28 cellular contexts compared by ENCODE assay signal in genomic region chr13:32092471-32092870, GRCh38.
"Had no signal": no experiment of that assay in that cellular context is flagged by ENCODE, and none has a peak within 500 bp of the region (broad histone marks: within the 10 kb centered on the region; RNA-seq: fewer than 3 reads in every experiment).

No MANE protein-coding gene starts in this region.

- H3K9me3 ChIP-seq: ascending aorta, breast epithelium had no signal

- FAIRE-seq: TTC549 had no signal

- H3K4me1 ChIP-seq: breast epithelium had no signal

- H3K4me3 ChIP-seq: ascending aorta, breast epithelium had no signal

- ATAC-seq: activated CD8-positive, alpha-beta memory T cell treated with anti-CD3 and anti-CD28 coated beads, Interleukin-2, amount 10 ng/mL, durations not matched to agents 7 days and 5 days; activated CD8-positive, alpha-beta T cell treated with anti-CD3 and anti-CD28 coated beads, Interleukin-2, amount 10 ng/mL, durations not matched to agents 7 days and 5 days; activated naive CD8-positive, alpha-beta T cell treated with anti-CD3 and anti-CD28 coated beads, Interleukin-2, amount 50 U/mL, for 24 hours had no signal

- H3K27ac ChIP-seq: ascending aorta, breast epithelium, VCaP had no signal

- DNase-seq: activated B cell treated with CpG ODN at 0.5 μM for 24 hours; activated CD4-positive, alpha-beta memory T cell treated with anti-CD3 and anti-CD28 coated beads, Interleukin-2, amount 10 ng/mL, durations not matched to agents 7 days and 5 days; activated CD4-positive, alpha-beta T cell treated with anti-CD3 and anti-CD28 coated beads for 48 hours; activated CD4-positive, alpha-beta T cell treated with anti-CD3 and anti-CD28 coated beads, Interleukin-2, amount 10 ng/mL, durations not matched to agents 7 days and 5 days; activated CD4-positive, alpha-beta T cell treated with anti-CD3 and anti-CD28 coated beads, Interleukin-2, amount 50 U/mL, for 48 hours; activated CD4-positive, CD25-positive, alpha-beta regulatory T cell treated with anti-CD3 and anti-CD28 coated beads, Interleukin-2, amount 50 U/mL, for 72 hours; activated CD8-positive, alpha-beta memory T cell treated with anti-CD3 and anti-CD28 coated beads for 24 hours; activated CD8-positive, alpha-beta memory T cell treated with anti-CD3 and anti-CD28 coated beads, Interleukin-2, amount 10 ng/mL, durations not matched to agents 7 days and 5 days; activated CD8-positive, alpha-beta memory T cell treated with anti-CD3 and anti-CD28 coated beads, Interleukin-2, amount 50 U/mL, for 48 hours; activated CD8-positive, alpha-beta T cell treated with anti-CD3 and anti-CD28 coated beads, Interleukin-2, amount 10 ng/mL, durations not matched to agents 7 days and 5 days; activated effector memory CD4-positive, alpha-beta T cell treated with Interleukin-2 at 50 U/mL for 16 hours; activated gamma-delta T cell; activated naive CD4-positive, alpha-beta T cell treated with anti-CD3 and anti-CD28 coated beads, Interleukin-2, amount 10 ng/mL, durations not matched to agents 7 days and 5 days; activated naive CD4-positive, alpha-beta T cell treated with Interleukin-2 at 50 U/mL for 16 hours; activated naive CD8-positive, alpha-beta T cell treated with anti-CD3 and anti-CD28 coated beads, Interleukin-2, amount 10 ng/mL, durations not matched to agents 7 days and 5 days; activated naive CD8-positive, alpha-beta T cell treated with anti-CD3 and anti-CD28 coated beads, Interleukin-2, amount 50 U/mL, for 24 hours; activated T-cell treated with anti-CD3 and anti-CD28 coated beads, Interleukin-2, amount 50 U/mL, for 24 hours; activated T-cell treated with anti-CD3 and anti-CD28 coated beads, Interleukin-2, amount 50 U/mL, for 48 hours; amygdala; anterior cingulate cortex; central memory CD4-positive, alpha-beta T cell; T-helper 1 cell; T-helper 2 cell; T-helper 9 cell had no signal

- H3K27me3 ChIP-seq: ascending aorta, breast epithelium had no signal

- H3K36me3 ChIP-seq: ascending aorta, breast epithelium had no signal
